ENCODE assay signal across 1 cellular context in the genomic region with DNA sequence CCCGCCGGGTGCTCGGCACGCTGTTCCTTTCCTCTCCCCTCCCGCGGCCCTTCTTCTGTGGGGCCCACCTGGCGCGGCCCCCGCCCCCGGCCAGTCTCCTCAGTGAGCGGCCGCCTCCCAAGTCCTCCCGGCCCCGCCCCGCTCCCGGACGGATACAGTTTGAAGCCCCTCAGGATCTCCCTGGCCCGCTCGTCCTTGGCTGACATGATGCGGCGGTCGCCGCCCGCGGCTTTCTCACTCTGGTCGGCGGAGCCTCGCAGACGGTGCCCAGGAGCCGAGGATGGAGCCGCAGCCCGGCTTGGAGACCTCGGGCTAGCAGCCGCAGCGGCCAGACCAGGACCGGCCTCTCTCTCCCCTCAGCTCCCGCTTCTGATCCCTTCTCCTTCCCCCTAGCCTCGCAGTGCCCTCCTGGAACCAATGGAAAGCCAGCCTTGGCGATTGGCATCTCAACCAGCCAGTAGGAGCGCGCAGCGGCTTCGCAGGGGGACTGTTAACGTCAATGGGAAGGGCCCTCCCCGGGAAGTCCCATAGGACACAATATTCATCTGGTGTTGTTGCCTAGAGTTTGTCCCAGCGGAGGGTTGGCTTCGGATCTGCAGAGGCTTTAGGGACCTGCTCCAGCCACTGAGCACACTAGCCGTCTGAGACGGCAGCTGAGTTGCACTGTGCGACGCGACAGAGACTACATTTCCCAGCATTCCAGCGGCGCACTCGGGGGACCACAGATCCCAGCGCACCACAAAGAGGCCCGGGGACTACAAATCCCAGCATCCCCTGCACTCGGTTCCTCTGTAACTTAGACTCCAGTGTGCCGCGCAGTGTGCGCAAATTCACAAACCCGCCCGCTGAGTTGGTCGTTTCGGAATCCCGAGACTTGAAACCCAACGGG.
A peak's percentile ranks its signal among the peaks of the same experiment; 100 is the strongest.
TF ChIP-seq lines count a peak whose summit lies in the region.

PDE6D (minus strand) TSS at position 374 of the 889 bp plus-strand sequence; CDS start at position 206, 168 bp downstream.

TF ChIP-seq in HepG2, 621 proteins besides CTCF, POLR2A, EP300 and RAD21 (continued from another document and continues in another):
- TF ChIP-seq ZNF205 (CRISPR knock-in tag; IDR thresholded peaks at IDR 0.05) = peak; percentile 68; the same call in 1 of the 2 replicates
- TF ChIP-seq ZFP1 (CRISPR knock-in tag; IDR thresholded peaks at IDR 0.05) = peak; percentile 70
- peak; percentile 81 for TF ChIP-seq ZNF543 (CRISPR knock-in tag; IDR thresholded peaks at IDR 0.05)
- TF ChIP-seq SATB2 (CRISPR knock-in tag; IDR thresholded peaks at IDR 0.05) = no peak; the same call in 1 of the 2 replicates
- TF ChIP-seq, protein P1, sequence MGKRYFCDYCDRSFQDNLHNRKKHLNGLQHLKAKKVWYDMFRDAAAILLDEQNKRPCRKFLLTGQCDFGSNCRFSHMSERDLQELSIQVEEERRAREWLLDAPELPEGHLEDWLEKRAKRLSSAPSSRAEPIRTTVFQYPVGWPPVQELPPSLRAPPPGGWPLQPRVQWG (CRISPR knock-in tag; IDR thresholded peaks at IDR 0.05; ENCODE audit: borderline replicate concordance, low read depth) = no peak
- TF ChIP-seq THYN1 (CRISPR knock-in tag; IDR thresholded peaks at IDR 0.05; ENCODE audit: borderline replicate concordance, low read depth) = no peak
- TF ChIP-seq GATA4 (IDR thresholded peaks at IDR 0.05; ENCODE audit: borderline replicate concordance, low read depth) = no peak; the same call in 1 of the 2 replicates
- no peak for TF ChIP-seq ZNF224 (CRISPR knock-in tag; IDR thresholded peaks at IDR 0.05)
- TF ChIP-seq, protein P2, sequence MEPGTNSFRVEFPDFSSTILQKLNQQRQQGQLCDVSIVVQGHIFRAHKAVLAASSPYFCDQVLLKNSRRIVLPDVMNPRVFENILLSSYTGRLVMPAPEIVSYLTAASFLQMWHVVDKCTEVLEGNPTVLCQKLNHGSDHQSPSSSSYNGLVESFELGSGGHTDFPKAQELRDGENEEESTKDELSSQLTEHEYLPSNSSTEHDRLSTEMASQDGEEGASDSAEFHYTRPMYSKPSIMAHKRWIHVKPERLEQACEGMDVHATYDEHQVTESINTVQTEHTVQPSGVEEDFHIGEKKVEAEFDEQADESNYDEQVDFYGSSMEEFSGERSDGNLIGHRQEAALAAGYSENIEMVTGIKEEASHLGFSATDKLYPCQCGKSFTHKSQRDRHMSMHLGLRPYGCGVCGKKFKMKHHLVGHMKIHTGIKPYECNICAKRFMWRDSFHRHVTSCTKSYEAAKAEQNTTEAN (CRISPR knock-in tag; conservative IDR thresholded peaks at IDR 0.05) = peak; percentile 64; the same call in 1 of the 2 replicates
- no peak for TF ChIP-seq STAG1 (CRISPR knock-in tag; IDR thresholded peaks at IDR 0.05)
- TF ChIP-seq ZBTB20 (CRISPR knock-in tag; IDR thresholded peaks at IDR 0.05; ENCODE audit: borderline replicate concordance, low read depth) = no peak
- TF ChIP-seq GTF2F1 (IDR thresholded peaks at IDR 0.05; ENCODE audit: low read length) = 0 out of 2 replicates have a peak, but pooled peaks have one; percentile 10
- TF ChIP-seq ZNF614 (CRISPR knock-in tag; IDR thresholded peaks at IDR 0.05; ENCODE audit: borderline replicate concordance) = peak; percentile 11; the same call in 1 of the 2 replicates
- TF ChIP-seq DR1 (CRISPR knock-in tag; IDR thresholded peaks at IDR 0.05) = 0 out of 2 replicates have a peak, but pooled peaks have one; percentile 35
- peak; percentile 70; the same call in 1 of the 2 replicates for TF ChIP-seq ZNF124 (CRISPR knock-in tag; IDR thresholded peaks at IDR 0.05)
- TF ChIP-seq ZNF609 (CRISPR knock-in tag; IDR thresholded peaks at IDR 0.05; ENCODE audit: borderline replicate concordance) = no peak
- no peak; the same call in 1 of the 2 replicates for TF ChIP-seq ZNF275 (CRISPR knock-in tag; IDR thresholded peaks at IDR 0.05; ENCODE audit: borderline replicate concordance)
- TF ChIP-seq CERS6 (CRISPR knock-in tag; IDR thresholded peaks at IDR 0.05) = no peak
- TF ChIP-seq, protein P3, sequence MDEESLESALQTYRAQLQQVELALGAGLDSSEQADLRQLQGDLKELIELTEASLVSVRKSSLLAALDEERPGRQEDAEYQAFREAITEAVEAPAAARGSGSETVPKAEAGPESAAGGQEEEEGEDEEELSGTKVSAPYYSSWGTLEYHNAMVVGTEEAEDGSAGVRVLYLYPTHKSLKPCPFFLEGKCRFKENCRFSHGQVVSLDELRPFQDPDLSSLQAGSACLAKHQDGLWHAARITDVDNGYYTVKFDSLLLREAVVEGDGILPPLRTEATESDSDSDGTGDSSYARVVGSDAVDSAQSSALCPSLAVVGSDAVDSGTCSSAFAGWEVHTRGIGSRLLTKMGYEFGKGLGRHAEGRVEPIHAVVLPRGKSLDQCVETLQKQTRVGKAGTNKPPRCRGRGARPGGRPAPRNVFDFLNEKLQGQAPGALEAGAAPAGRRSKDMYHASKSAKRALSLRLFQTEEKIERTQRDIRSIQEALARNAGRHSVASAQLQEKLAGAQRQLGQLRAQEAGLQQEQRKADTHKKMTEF (CRISPR knock-in tag; IDR thresholded peaks at IDR 0.05) = peak; percentile 83
- TF ChIP-seq PCBP2 (optimal IDR thresholded peaks at IDR 0.05; ENCODE audit: low read depth, low read length, poor library complexity, severe bottlenecking) = peak; percentile 68
- TF ChIP-seq ZNF329 (CRISPR knock-in tag; IDR thresholded peaks at IDR 0.05; ENCODE audit: low read depth) = no peak
- TF ChIP-seq, protein P4, sequence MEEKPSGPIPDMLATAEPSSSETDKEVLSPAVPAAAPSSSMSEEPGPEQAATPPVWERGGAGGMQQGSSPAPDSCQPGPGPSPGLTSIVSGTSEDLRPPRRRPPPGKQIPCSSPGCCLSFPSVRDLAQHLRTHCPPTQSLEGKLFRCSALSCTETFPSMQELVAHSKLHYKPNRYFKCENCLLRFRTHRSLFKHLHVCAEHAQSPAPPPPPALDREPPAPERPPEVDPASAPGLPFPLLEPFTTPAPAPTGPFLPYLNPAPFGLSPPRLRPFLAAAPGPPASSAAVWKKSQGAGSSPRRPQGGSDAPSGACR (CRISPR knock-in tag; IDR thresholded peaks at IDR 0.05) = no peak
- TF ChIP-seq ISX (CRISPR knock-in tag; conservative IDR thresholded peaks at IDR 0.05) = no peak
- peak; percentile 19 for TF ChIP-seq ZNF883 (CRISPR knock-in tag; IDR thresholded peaks at IDR 0.05; ENCODE audit: not compliant biosample characterization)
- TF ChIP-seq CEBPG (CRISPR knock-in tag; IDR thresholded peaks at IDR 0.05) = no peak
- peak; percentile 91 for TF ChIP-seq KDM2A (CRISPR knock-in tag; IDR thresholded peaks at IDR 0.05; ENCODE audit: borderline replicate concordance, low read depth)
- TF ChIP-seq ZSCAN31 (CRISPR knock-in tag; IDR thresholded peaks at IDR 0.05; ENCODE audit: low read depth) = peak; percentile 91
- TF ChIP-seq, protein P5, sequence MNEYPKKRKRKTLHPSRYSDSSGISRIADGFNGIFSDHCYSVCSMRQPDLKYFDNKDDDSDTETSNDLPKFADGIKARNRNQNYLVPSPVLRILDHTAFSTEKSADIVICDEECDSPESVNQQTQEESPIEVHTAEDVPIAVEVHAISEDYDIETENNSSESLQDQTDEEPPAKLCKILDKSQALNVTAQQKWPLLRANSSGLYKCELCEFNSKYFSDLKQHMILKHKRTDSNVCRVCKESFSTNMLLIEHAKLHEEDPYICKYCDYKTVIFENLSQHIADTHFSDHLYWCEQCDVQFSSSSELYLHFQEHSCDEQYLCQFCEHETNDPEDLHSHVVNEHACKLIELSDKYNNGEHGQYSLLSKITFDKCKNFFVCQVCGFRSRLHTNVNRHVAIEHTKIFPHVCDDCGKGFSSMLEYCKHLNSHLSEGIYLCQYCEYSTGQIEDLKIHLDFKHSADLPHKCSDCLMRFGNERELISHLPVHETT (CRISPR knock-in tag; conservative IDR thresholded peaks at IDR 0.05) = 0 out of 2 replicates have a peak, but pooled peaks have one; percentile 60
- no peak for TF ChIP-seq FLYWCH1 (CRISPR knock-in tag; IDR thresholded peaks at IDR 0.05)
- TF ChIP-seq EHMT2 (IDR thresholded peaks at IDR 0.05; ENCODE audit: borderline replicate concordance, low read depth, low read length) = no peak
- TF ChIP-seq ZNF816 (CRISPR knock-in tag; IDR thresholded peaks at IDR 0.05; ENCODE audit: borderline replicate concordance) = peak; percentile 95; the same call in 1 of the 2 replicates
- peak; percentile 68 for TF ChIP-seq TFDP2 (CRISPR knock-in tag; IDR thresholded peaks at IDR 0.05)
- TF ChIP-seq BRD4 (CRISPR knock-in tag; IDR thresholded peaks at IDR 0.05) = no peak
- 0 out of 2 replicates have a peak, but pooled peaks have one; percentile 36 for TF ChIP-seq ZNF263 (CRISPR knock-in tag; IDR thresholded peaks at IDR 0.05)
- TF ChIP-seq ZFP37 (CRISPR knock-in tag; IDR thresholded peaks at IDR 0.05; ENCODE audit: borderline replicate concordance) = 0 out of 2 replicates have a peak, but pooled peaks have one; percentile 60
- no peak for TF ChIP-seq ZKSCAN5 (CRISPR knock-in tag; IDR thresholded peaks at IDR 0.05)
- no peak for TF ChIP-seq SMARCE1 (IDR thresholded peaks at IDR 0.05; ENCODE audit: borderline replicate concordance)
- TF ChIP-seq ARHGAP35 (CRISPR knock-in tag; IDR thresholded peaks at IDR 0.05; ENCODE audit: borderline replicate concordance) = 0 out of 2 replicates have a peak, but pooled peaks have one; percentile 62
- no peak for TF ChIP-seq RORA (CRISPR knock-in tag; IDR thresholded peaks at IDR 0.05)
- TF ChIP-seq HCFC1 (IDR thresholded peaks at IDR 0.05; ENCODE audit: low read depth, low read length) = peak; percentile 99
- no peak; the same call in 1 of the 2 replicates for TF ChIP-seq SP5 (CRISPR knock-in tag; IDR thresholded peaks at IDR 0.05; ENCODE audit: borderline replicate concordance, low read depth)
- TF ChIP-seq TBL1XR1 (IDR thresholded peaks at IDR 0.05; ENCODE audit: borderline replicate concordance, low read length, partially characterized antibody) = peak; percentile 86
- TF ChIP-seq GATAD2A (CRISPR knock-in tag; IDR thresholded peaks at IDR 0.05) = no peak
- TF ChIP-seq SIX1 (CRISPR knock-in tag; IDR thresholded peaks at IDR 0.05; ENCODE audit: borderline replicate concordance) = no peak
- TF ChIP-seq MTA1 (CRISPR knock-in tag; IDR thresholded peaks at IDR 0.05; ENCODE audit: borderline replicate concordance) = 0 out of 2 replicates have a peak, but pooled peaks have one; percentile 25
